25 cellular contexts compared by ENCODE assay signal in the genomic region with DNA sequence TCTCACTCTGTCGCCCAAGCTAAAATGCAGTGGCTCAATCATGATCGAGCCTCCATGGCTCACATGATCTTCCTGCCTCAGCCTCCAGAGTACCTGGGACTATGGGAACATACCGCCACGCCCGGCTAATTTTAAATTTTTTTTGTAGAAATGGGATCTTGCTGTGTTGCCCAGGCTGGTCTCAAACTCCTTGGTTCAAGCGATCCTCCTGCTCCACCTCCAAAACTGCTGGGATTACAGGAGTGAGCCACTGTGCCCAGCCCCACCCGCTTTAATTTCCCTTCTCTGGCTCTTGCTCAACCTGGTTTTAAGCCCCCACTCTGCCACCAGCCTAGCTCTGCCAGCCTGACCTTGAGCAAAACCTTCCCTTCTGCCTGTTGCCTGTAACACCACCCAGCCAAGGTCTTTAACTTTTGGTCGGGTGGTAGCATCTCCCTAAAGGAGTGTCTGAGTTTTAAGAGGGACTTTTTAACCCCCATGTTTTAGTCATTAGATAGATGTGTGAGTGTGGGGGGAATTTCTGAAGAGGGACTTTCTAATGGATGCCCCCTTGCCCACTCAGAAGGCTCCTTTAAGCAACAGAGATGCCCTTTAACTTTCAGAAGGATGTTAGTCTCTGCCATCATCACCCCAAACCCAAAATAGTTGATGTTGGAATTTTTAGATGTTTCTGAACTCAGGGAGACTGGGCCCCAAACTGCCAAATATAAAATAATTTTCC.
DNase-seq lines count a peak whose midpoint lies in the region; ATAC-seq, FAIRE-seq and TF ChIP-seq lines count a peak whose summit lies in the region.
"Had no signal": no experiment of that assay in that cellular context is flagged by ENCODE, and none has a peak within 500 bp of the region (broad histone marks: within the 10 kb centered on the region; RNA-seq: fewer than 3 reads in every experiment).

No MANE protein-coding gene starts in this region.

- ATAC-seq in HepG2, result no peak
- no peak for ATAC-seq in right lobe of liver
- ATAC-seq in stimulated activated effector memory CD8-positive, alpha-beta T cell treated with anti-CD3 and anti-CD28 coated beads, Interleukin-12 subunit alpha, Interleukin-12 subunit beta, amount 100 ng/mL, for 72 hours, result peak; percentile 27

- H3K9me3 ChIP-seq in HepG2 (ENCODE audit: low read length) (no peaks in the 10 kb centered on the region), right lobe of liver (no peaks in the 10 kb centered on the region), HEK293 (ENCODE audit: control insufficient read depth, insufficient read depth, low read depth, low read length) (no peaks in the 10 kb centered on the region)
- H3K9me3 ChIP-seq: HAP-1, MG63 had no signal

- BruUV-seq in HepG2 (replicated peaks; lab: Mats Ljungman, UMichigan), result no TSS peak

- H3K27ac ChIP-seq in HepG2 (ENCODE audit: extremely low read length, insufficient read depth, low read length) (no peak overlapping the region), right lobe of liver (no peak overlapping the region), HEK293 (ENCODE audit: extremely low read depth, low read depth, low read length) (no peak overlapping the region), caudate nucleus (ENCODE audit: low read depth, low read length) (no peak overlapping the region)
- H3K27ac ChIP-seq: C4-2B, SK-N-MC had no signal

- in situ Hi-C loops in HepG2 (cut with HindIII; ENCODE audit: extremely low pct_ligation_motif_present, low pct_unique_long_range_greater_than_20kb), result no loop called here

- no peaks in the 10 kb centered on the region for H3K36me3 Mint-ChIP-seq in stimulated activated effector memory CD8-positive, alpha-beta T cell treated with anti-CD3 and anti-CD28 coated beads, Interleukin-12 subunit alpha, Interleukin-12 subunit beta, amount 100 ng/mL, for 72 hours
- H3K36me3 Mint-ChIP-seq: CD8-positive, alpha-beta memory T cell had no signal

- H2AFZ ChIP-seq in HepG2 (ENCODE audit: low read length), result no peak overlapping the region

- TF ChIP-seq CTCF in HepG2 (CRISPR knock-in tag; IDR thresholded peaks at IDR 0.05) (no peak), right lobe of liver (IDR thresholded peaks at IDR 0.05) (no peak), HEK293 (tag by site-specific recombination; IDR thresholded peaks at IDR 0.05) (no peak)

- TF ChIP-seq RAD21 in HepG2 (CRISPR knock-in tag; IDR thresholded peaks at IDR 0.05), result no peak

- H3K4me3 Mint-ChIP-seq in stimulated activated effector memory CD8-positive, alpha-beta T cell treated with anti-CD3 and anti-CD28 coated beads, Interleukin-12 subunit alpha, Interleukin-12 subunit beta, amount 100 ng/mL, for 72 hours, result no peak overlapping the region
- H3K4me3 Mint-ChIP-seq: CD8-positive, alpha-beta memory T cell had no signal

- intact Hi-C loops in HepG2 (cut with micrococcal nuclease; ENCODE audit: unreplicated experiment) (no loop called here), right lobe of liver (cut with DNase I) (no loop called here)

- CTCF ChIA-PET in HepG2 (lab: Yijun Ruan, JAX; ENCODE audit: low intra/inter-chr PET ratio, low total read pairs), result no interaction called here
- CTCF ChIA-PET in HEK293 (lab: Yijun Ruan, JAX), result interaction anchor here (0.6 to 0.8 kb wide), 2 partner anchors 32 to 50 kb away, joined by 5 read pairs; no protein-coding TSS in a partner anchor

- H3K4me2 ChIP-seq in HepG2 (ENCODE audit: low read depth, low read length), result no peak overlapping the region

- DNase-seq in HepG2 (ENCODE audit: low spot score) (no peak), right lobe of liver (no peak), foreskin melanocyte (no peak), caudate nucleus (lab: John Stamatoyannopoulos, UW) (no peak), DMS53 (lab: John Stamatoyannopoulos, UW) (no peak)
- DNase-seq in stimulated activated effector memory CD8-positive, alpha-beta T cell treated with anti-CD3 and anti-CD28 coated beads, Interleukin-12 subunit alpha, Interleukin-12 subunit beta, amount 100 ng/mL, for 72 hours (ENCODE audit: low spot score in 2 of 2), result no peak
- DNase-seq: Calu3; CD8-positive, alpha-beta memory T cell; DMS153; GOT3; KG1; MG63; NCI-H1105 treated with DMSO at 0.1 percent for 48 hours; NCI-H146; NCI-H1930; NCI-H446; NCI-H524 treated with DMSO at 0.1 percent for 48 hours; NCI-H774; SIG-M5 had no signal

- no peaks in the 10 kb centered on the region for H4K20me1 ChIP-seq in HepG2 (ENCODE audit: insufficient read depth, low read length)

- no peak overlapping the region for H3K4me3 ChIP-seq in HepG2 (replicated peaks in 1 of 3; ENCODE audit: insufficient read depth in 1 of 3, low read depth in 2 of 3, low read length in 3 of 3)
- H3K4me3 ChIP-seq in right lobe of liver, result no peak overlapping the region
- no peak overlapping the region for H3K4me3 ChIP-seq in HEK293 (ENCODE audit: low read depth, low read length)
- H3K4me3 ChIP-seq: HAP-1, MG63, SK-N-MC had no signal

- H3K36me3 ChIP-seq in HepG2 (replicated peaks in 1 of 2; ENCODE audit: control insufficient read depth in 1 of 2, insufficient read depth in 2 of 2, low read length in 2 of 2) (no peaks in the 10 kb centered on the region), right lobe of liver (no peaks in the 10 kb centered on the region), HEK293 (ENCODE audit: control insufficient read depth in 2 of 2, insufficient read depth in 1 of 2, low read length in 2 of 2) (no peaks in the 10 kb centered on the region)
- H3K36me3 ChIP-seq: HAP-1, MG63 had no signal

- H3K27me3 ChIP-seq in HepG2 (ENCODE audit: control insufficient read depth in 1 of 2, insufficient read depth in 2 of 2, low read length in 2 of 2) (peaks cover 10 to 40% of the 10 kb centered on the region in 2 experiments; a peak in 4 of 5 replicates), right lobe of liver (peaks cover 0 to 5% of the 10 kb centered on the region in 2 donors)
- H3K27me3 ChIP-seq: MG63 had no signal

- H3K27ac Mint-ChIP-seq in stimulated activated effector memory CD8-positive, alpha-beta T cell treated with anti-CD3 and anti-CD28 coated beads, Interleukin-12 subunit alpha, Interleukin-12 subunit beta, amount 100 ng/mL, for 72 hours, result no peak overlapping the region

- WGBS in HepG2 (ENCODE audit: low lambda C conversion rate), result 66% methylated on average over 8 of the region's 8 CpGs
- 76% methylated on average over 8 of the region's 8 CpGs for WGBS in right lobe of liver (ENCODE audit: insufficient coverage, low coverage, low lambda C conversion rate, missing lambda C conversion rate)

- H3K9ac ChIP-seq in HepG2 (ENCODE audit: insufficient read depth, low read depth, low read length), result no peak overlapping the region

- H3K4me1 Mint-ChIP-seq in stimulated activated effector memory CD8-positive, alpha-beta T cell treated with anti-CD3 and anti-CD28 coated beads, Interleukin-12 subunit alpha, Interleukin-12 subunit beta, amount 100 ng/mL, for 72 hours, result peaks cover 8% of the 10 kb centered on the region

- H3K4me1 ChIP-seq in HepG2 (ENCODE audit: insufficient read depth, low read length), result peaks cover 46% of the 10 kb centered on the region
- H3K4me1 ChIP-seq in right lobe of liver, result no peaks in the 10 kb centered on the region
- peaks cover 21% of the 10 kb centered on the region for H3K4me1 ChIP-seq in HEK293 (ENCODE audit: control insufficient read depth, insufficient read depth, low read length)
- H3K4me1 ChIP-seq: HAP-1 had no signal

- TF ChIP-seq EP300 in HepG2 (IDR thresholded peaks at IDR 0.05; ENCODE audit: low read depth in 2 of 2, low read length in 2 of 2), result no peak
- no peak for TF ChIP-seq EP300 in HepG2 (CRISPR knock-in tag; IDR thresholded peaks at IDR 0.05; ENCODE audit: borderline replicate concordance)

- no peaks in the 10 kb centered on the region for H3K79me2 ChIP-seq in HepG2 (ENCODE audit: insufficient read depth, low read length)

- H3K9me3 Mint-ChIP-seq in stimulated activated effector memory CD8-positive, alpha-beta T cell treated with anti-CD3 and anti-CD28 coated beads, Interleukin-12 subunit alpha, Interleukin-12 subunit beta, amount 100 ng/mL, for 72 hours, result no peaks in the 10 kb centered on the region
- H3K9me3 Mint-ChIP-seq: CD8-positive, alpha-beta memory T cell had no signal

- POLR2A ChIA-PET in HepG2 (lab: Yijun Ruan, JAX), result no interaction called here
- POLR2A ChIA-PET in HEK293 (lab: Yijun Ruan, JAX), result no interaction called here

- no peak for TF ChIP-seq POLR2A in HepG2 (IDR thresholded peaks at IDR 0.05; ENCODE audit: insufficient read depth in 1 of 2, low read depth in 2 of 2, low read length in 2 of 2)
- no peak for TF ChIP-seq POLR2A in right lobe of liver (IDR thresholded peaks at IDR 0.05)

- FAIRE-seq in HepG2 (lab: Jason Lieb, UNC), result no peak
- FAIRE-seq: A204.1, RCC 7860 had no signal

TF ChIP-seq in HepG2, 621 proteins besides CTCF, POLR2A, EP300 and RAD21:
- TF ChIP-seq ZSCAN20 (CRISPR knock-in tag; IDR thresholded peaks at IDR 0.05; ENCODE audit: borderline replicate concordance) (no peak), ZNF121 (CRISPR knock-in tag; IDR thresholded peaks at IDR 0.05) (peak; percentile 83)
TF ChIP-seq in HepG2: peak in this region for 1.

TF ChIP-seq in HEK293, 187 proteins besides CTCF, POLR2A, EP300 and RAD21:
- TF ChIP-seq ZNF121 (tag by site-specific recombination; IDR thresholded peaks at IDR 0.05), result peak; percentile 90
- TF ChIP-seq HIC1 (tag by site-specific recombination; IDR thresholded peaks at IDR 0.05), result no peak

Comparison
In these comparisons a context has a peak if more than half of its experiments do, and no peak if none do; other contexts are left out.
1. Of the 63 proteins assayed by ChIP-seq in both HepG2 and HEK293: peak only in HepG2: none; only in HEK293: none; in both: ZNF121; in neither: 62.